Comparison of ENCODE assay signal across 12 cellular contexts in genomic region chr4:147620315-147620714, GRCh38. TPM values are rescaled to one million over a fixed set of nuclear protein-coding genes. Genes with fewer than 3 reads are reported as not detected.
A peak's percentile ranks its signal among the peaks of the same experiment; 100 is the strongest.
DNase-seq lines count a peak whose midpoint lies in the region; ATAC-seq and TF ChIP-seq lines count a peak whose summit lies in the region.
"Had no signal": no experiment of that assay in that cellular context is flagged by ENCODE, and none has a peak within 500 bp of the region (broad histone marks: within the 10 kb centered on the region; RNA-seq: fewer than 3 reads in every experiment).

No MANE protein-coding gene starts in this region.

- H3K36me3 ChIP-seq in CD8-positive, alpha-beta T cell (ENCODE audit: insufficient read depth, low read length) = peaks cover 4% of the 10 kb centered on the region
- H3K36me3 ChIP-seq in ascending aorta = peaks cover 8 to 18% of the 10 kb centered on the region in 2 donors

- no peak for TF ChIP-seq CTCF in CD8-positive, alpha-beta T cell (IDR thresholded peaks at IDR 0.05)
- no peak for TF ChIP-seq CTCF in HFFc6 (IDR thresholded peaks at IDR 0.05)
- TF ChIP-seq CTCF in ascending aorta (IDR thresholded peaks at IDR 0.05) = no peak

- no peaks in the 10 kb centered on the region for H3K27me3 ChIP-seq in CD8-positive, alpha-beta T cell (ENCODE audit: insufficient read depth, low read length)
- H3K27me3 ChIP-seq in ascending aorta = no peaks in the 10 kb centered on the region
- H3K27me3 ChIP-seq: tibial artery had no signal

- no peak overlapping the region for H3K27ac ChIP-seq in CD8-positive, alpha-beta T cell (ENCODE audit: low read depth, low read length)
- H3K27ac ChIP-seq in ascending aorta = no peak overlapping the region
- H3K27ac ChIP-seq: tibial artery had no signal

- no peak for DNase-seq in CD8-positive, alpha-beta T cell
- no peak for DNase-seq in HFFc6
- DNase-seq in T-helper 17 cell = no peak
- DNase-seq in naive thymus-derived CD8-positive, alpha-beta T cell = no peak
- DNase-seq in HT-29 (ENCODE audit: low spot score) = no peak
- DNase-seq in ascending aorta (ENCODE audit: low spot score in 2 of 2) = no peak
- DNase-seq: activated naive CD4-positive, alpha-beta T cell treated with Interleukin-2 at 50 U/mL for 16 hours; cortex of kidney; NCI-H1417 treated with DMSO at 0.1 percent for 48 hours; NCI-H510A; tibial artery had no signal

- H3K9me3 ChIP-seq in CD8-positive, alpha-beta T cell (ENCODE audit: low read length) = no peaks in the 10 kb centered on the region
- H3K9me3 ChIP-seq in T-helper 17 cell (ENCODE audit: control insufficient read depth, low read length, poor library complexity, severe bottlenecking) = no peaks in the 10 kb centered on the region
- H3K9me3 ChIP-seq in ascending aorta = no peaks in the 10 kb centered on the region
- H3K9me3 ChIP-seq: tibial artery had no signal

- POLR2A ChIA-PET in CD8-positive, alpha-beta T cell (lab: Charles Lee) = no interaction called here
- POLR2A ChIA-PET in naive thymus-derived CD8-positive, alpha-beta T cell (lab: Charles Lee) = no interaction called here

- peaks cover 55% of the 10 kb centered on the region for H3K4me1 Mint-ChIP-seq in CD8-positive, alpha-beta T cell (ENCODE audit: low read depth)
- peaks cover 33% of the 10 kb centered on the region for H3K4me1 Mint-ChIP-seq in HFFc6 (ENCODE audit: low read depth)
- peaks cover 33% of the 10 kb centered on the region for H3K4me1 Mint-ChIP-seq in T-helper 17 cell
- H3K4me1 Mint-ChIP-seq in naive thymus-derived CD8-positive, alpha-beta T cell = peaks cover 26 to 57% (median 39%) of the 10 kb centered on the region in 4 donors

- H3K27ac Mint-ChIP-seq in CD8-positive, alpha-beta T cell = peak overlapping the region; percentile 53
- no peak overlapping the region; the same call in 1 of the 2 replicates for H3K27ac Mint-ChIP-seq in HFFc6
- H3K27ac Mint-ChIP-seq in T-helper 17 cell = peak overlapping the region; percentile 97
- H3K27ac Mint-ChIP-seq in naive thymus-derived CD8-positive, alpha-beta T cell = peak overlapping the region in 6 of 10 donors; percentile 1 to 57 (median 12)

- ATAC-seq in CD8-positive, alpha-beta T cell = no peak
- no peak for ATAC-seq in T-helper 17 cell
- no peak for ATAC-seq in naive thymus-derived CD8-positive, alpha-beta T cell
- no peak for ATAC-seq in HG02763 (IDR thresholded peaks at IDR 0.05; ENCODE audit: unreplicated experiment)

- no peaks in the 10 kb centered on the region for H3K9me3 Mint-ChIP-seq in CD8-positive, alpha-beta T cell
- no peaks in the 10 kb centered on the region for H3K9me3 Mint-ChIP-seq in HFFc6
- no peaks in the 10 kb centered on the region for H3K9me3 Mint-ChIP-seq in naive thymus-derived CD8-positive, alpha-beta T cell

- CTCF ChIA-PET in CD8-positive, alpha-beta T cell (lab: Charles Lee) = no interaction called here

- intact Hi-C loops in CD8-positive, alpha-beta T cell (cut with DNase I, micrococcal nuclease) = no loop called here
- intact Hi-C loops in ascending aorta (cut with DNase I) = no loop called here

- H3K27me3 Mint-ChIP-seq in CD8-positive, alpha-beta T cell (ENCODE audit: low read depth) = no peaks in the 10 kb centered on the region
- peaks cover 5% of the 10 kb centered on the region for H3K27me3 Mint-ChIP-seq in HFFc6 (ENCODE audit: insufficient read depth)
- no peaks in the 10 kb centered on the region for H3K27me3 Mint-ChIP-seq in T-helper 17 cell
- H3K27me3 Mint-ChIP-seq in naive thymus-derived CD8-positive, alpha-beta T cell = peaks cover 0 to 2% (median 0%) of the 10 kb centered on the region in 5 donors

- peaks cover 46% of the 10 kb centered on the region for H3K36me3 Mint-ChIP-seq in CD8-positive, alpha-beta T cell
- peaks cover 22% of the 10 kb centered on the region for H3K36me3 Mint-ChIP-seq in HFFc6 (ENCODE audit: low read depth)
- peaks cover 11% of the 10 kb centered on the region for H3K36me3 Mint-ChIP-seq in T-helper 17 cell (ENCODE audit: low read depth)
- peaks cover 6 to 47% (median 14%) of the 10 kb centered on the region in 3 donors for H3K36me3 Mint-ChIP-seq in naive thymus-derived CD8-positive, alpha-beta T cell

- H3K4me3 Mint-ChIP-seq in CD8-positive, alpha-beta T cell = peak overlapping the region; percentile 40
- H3K4me3 Mint-ChIP-seq in HFFc6 (peak overlapping the region; percentile 20), T-helper 17 cell (peak overlapping the region; percentile 62)
- H3K4me3 Mint-ChIP-seq in naive thymus-derived CD8-positive, alpha-beta T cell = peak overlapping the region; percentile 27 to 97 (median 74)

- peaks cover 40% of the 10 kb centered on the region for H3K4me1 ChIP-seq in CD8-positive, alpha-beta T cell (ENCODE audit: insufficient read depth, low read length)
- H3K4me1 ChIP-seq in ascending aorta = peaks cover 0 to 20% of the 10 kb centered on the region in 2 donors

- H3K4me3 ChIP-seq in CD8-positive, alpha-beta T cell (ENCODE audit: low read depth, low read length) = no peak overlapping the region
- no peak overlapping the region for H3K4me3 ChIP-seq in ascending aorta
- H3K4me3 ChIP-seq: tibial artery had no signal

RNA-seq across cellular contexts. Expression of gene TMEM184C, which starts 3.1 kb away (rescaled TPM):
- total RNA-seq in CD8-positive, alpha-beta T cell = 10 to 100 TPM; 10.9 to 11.7 TPM
- 10 to 100 TPM; 36.8 to 42.0 (median 39.8) TPM for total RNA-seq in HFFc6 (2021; fragmentation: NEBNext Ultra II Directional; extraction: Animal tissue kit (Norgen Biotek cat#: 25700))
- total RNA-seq in T-helper 17 cell (10 to 100 TPM; 14.2 to 18.0 TPM), ascending aorta (14.2 TPM)
- total RNA-seq in naive thymus-derived CD8-positive, alpha-beta T cell = 10 to 100 TPM; 21.8 to 27.9 TPM
- polyA plus RNA-seq in naive thymus-derived CD8-positive, alpha-beta T cell = 10 to 100 TPM; 12.6 to 27.9 (median 16.6) TPM
- total RNA-seq in HT-29 (2014; rRNA removed; shearing (Covaris generic)) = 17.0 and 17.1 TPM in 2 replicates

Comparison
In these comparisons a context has a peak if more than half of its experiments do, and no peak if none do; other contexts are left out.
1. H3K4me3 Mint-ChIP-seq: peak in every context shown above with its lines; median percentile 74 in naive thymus-derived CD8-positive, alpha-beta T cell; 62 in T-helper 17 cell; 40 in CD8-positive, alpha-beta T cell; 20 in HFFc6.